Comparison of ENCODE assay signal across 21 cellular contexts in the genomic region with DNA sequence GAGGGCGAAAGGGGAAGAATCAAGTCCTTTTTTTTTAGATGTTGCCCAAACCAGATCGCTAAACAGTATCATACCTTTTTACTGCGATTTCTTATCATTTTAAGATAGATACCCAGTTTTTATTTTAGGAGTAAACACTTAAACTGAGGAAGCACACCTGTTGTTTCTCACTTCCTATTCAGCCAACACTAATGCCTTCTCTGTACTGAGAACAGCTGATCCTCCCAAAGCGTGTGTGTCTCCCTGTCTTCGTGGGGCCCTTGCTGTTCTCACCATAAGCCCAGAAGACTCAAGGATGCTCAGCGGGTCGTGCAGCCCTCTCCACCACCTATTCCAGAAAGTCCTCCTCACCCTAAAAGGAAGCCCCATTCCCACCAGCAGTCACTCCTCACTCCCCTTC. TPM values are rescaled to one million over a fixed set of nuclear protein-coding genes. Genes with fewer than 3 reads are reported as not detected.
DNase-seq lines count a peak whose midpoint lies in the region; ATAC-seq and TF ChIP-seq lines count a peak whose summit lies in the region.
"Had no signal": no experiment of that assay in that cellular context is flagged by ENCODE, and none has a peak within 500 bp of the region (broad histone marks: within the 10 kb centered on the region; RNA-seq: fewer than 3 reads in every experiment).

No MANE protein-coding gene starts in this region.

- intact Hi-C loops in CD8-positive, alpha-beta T cell (cut with DNase I, micrococcal nuclease), result no loop called here
- intact Hi-C loops in vagina (cut with DNase I) (no loop called here), ovary (cut with DNase I) (loop anchor here in 3 of 4 donors (10.0 kb wide), 3 partner anchors 68 to 188 kb away; a partner anchor contains a TSS)

- no peaks in the 10 kb centered on the region for H4K20me1 ChIP-seq in KMS-11 (ENCODE audit: insufficient read depth)

- no peak for ATAC-seq in CD8-positive, alpha-beta T cell
- peak; percentile 43 for ATAC-seq in GM21360 (IDR thresholded peaks at IDR 0.05; ENCODE audit: unreplicated experiment)
- ATAC-seq in activated CD4-positive, CD25-positive, alpha-beta regulatory T cell treated with anti-CD3 and anti-CD28 coated beads, Interleukin-2, amount 50 U/mL, for 24 hours, result no peak
- ATAC-seq: body of pancreas had no signal

- WGBS in ovary, 3 donors, result 73 to 82% (median 74%) methylated on average over 7 of the region's 7 CpGs

- H3K36me3 ChIP-seq in CD8-positive, alpha-beta T cell (ENCODE audit: insufficient read depth, low read length), result no peaks in the 10 kb centered on the region
- no peaks in the 10 kb centered on the region for H3K36me3 ChIP-seq in KMS-11 (ENCODE audit: insufficient read depth)
- H3K36me3 ChIP-seq in vagina, result no peaks in the 10 kb centered on the region
- H3K36me3 ChIP-seq in ovary, result no peaks in the 10 kb centered on the region
- H3K36me3 ChIP-seq: upper lobe of left lung had no signal

- peaks cover 8% of the 10 kb centered on the region for H3K4me1 ChIP-seq in CD8-positive, alpha-beta T cell (ENCODE audit: insufficient read depth, low read length)
- H3K4me1 ChIP-seq in KMS-11 (ENCODE audit: low read depth, poor library complexity, severe bottlenecking) (peaks cover 53% of the 10 kb centered on the region), vagina (peaks cover 9% of the 10 kb centered on the region), ovary (ENCODE audit: insufficient read depth) (peaks cover 3% of the 10 kb centered on the region)
- H3K4me1 ChIP-seq: Caco-2 had no signal

- H3K9ac ChIP-seq in KMS-11, result no peak overlapping the region

- H3K27me3 Mint-ChIP-seq in CD8-positive, alpha-beta T cell (ENCODE audit: low read depth), result peaks cover 4% of the 10 kb centered on the region
- H3K27me3 Mint-ChIP-seq in immature natural killer cell (ENCODE audit: low read depth in 3 of 3), result peaks cover 3 to 8% (median 8%) of the 10 kb centered on the region in 3 donors

- CTCF ChIA-PET in CD8-positive, alpha-beta T cell (lab: Charles Lee), result interaction anchor here (0.9 kb wide), 1 partner anchor 69 kb away, joined by 3 read pairs; no protein-coding TSS in a partner anchor

- H3K4me3 Mint-ChIP-seq in CD8-positive, alpha-beta T cell, result no peak overlapping the region
- H3K4me3 Mint-ChIP-seq in immature natural killer cell, result no peak overlapping the region
- H3K4me3 Mint-ChIP-seq: dendritic cell treated with granulocyte-macrophage colony-stimulating factor and Interleukin-4, amounts not matched to agents 40 ng/mL and 50 ng/mL, for 4 days had no signal

- no peak for TF ChIP-seq CTCF in CD8-positive, alpha-beta T cell (IDR thresholded peaks at IDR 0.05)
- TF ChIP-seq CTCF in KMS-11 (conservative IDR thresholded peaks at IDR 0.05; ENCODE audit: low read depth, low read length), result no peak
- no peak for TF ChIP-seq CTCF in vagina (IDR thresholded peaks at IDR 0.05)
- TF ChIP-seq CTCF in ovary (IDR thresholded peaks at IDR 0.05), result no peak

- no peaks in the 10 kb centered on the region for H3K9me3 Mint-ChIP-seq in CD8-positive, alpha-beta T cell
- no peaks in the 10 kb centered on the region for H3K9me3 Mint-ChIP-seq in immature natural killer cell
- H3K9me3 Mint-ChIP-seq: dendritic cell treated with granulocyte-macrophage colony-stimulating factor and Interleukin-4, amounts not matched to agents 40 ng/mL and 50 ng/mL, for 4 days had no signal

- DNase-seq in CD8-positive, alpha-beta T cell, result no peak
- DNase-seq in immature natural killer cell (no peak), vagina (ENCODE audit: extremely low spot score in 2 of 2) (no peak), ovary (no peak), NCI-H2107 (lab: John Stamatoyannopoulos, UW) (no peak)
- DNase-seq: activated CD4-positive, CD25-positive, alpha-beta regulatory T cell treated with anti-CD3 and anti-CD28 coated beads, Interleukin-2, amount 50 U/mL, for 72 hours; activated CD8-positive, alpha-beta memory T cell treated with anti-CD3 and anti-CD28 coated beads, Interleukin-2, amount 50 U/mL, for 4 hours; activated naive CD4-positive, alpha-beta T cell treated with Interleukin-2 at 50 U/mL for 16 hours; body of pancreas; Caco-2; mesendoderm; NCI-H1105; NCI-H2171; occipital lobe; stimulated activated naive CD4-positive, alpha-beta T cell; T-helper 1 cell; upper lobe of left lung had no signal

- no peak overlapping the region for H3K27ac ChIP-seq in CD8-positive, alpha-beta T cell (ENCODE audit: low read depth, low read length)
- H3K27ac ChIP-seq in KMS-11 (no peak overlapping the region; the same call in 1 of the 2 replicates), vagina (no peak overlapping the region), ovary (no peak overlapping the region)
- H3K27ac ChIP-seq: body of pancreas had no signal

- TF ChIP-seq POLR2A in vagina (IDR thresholded peaks at IDR 0.05), result no peak
- TF ChIP-seq POLR2A in ovary (IDR thresholded peaks at IDR 0.05), result no peak

- no peaks in the 10 kb centered on the region for H3K9me3 ChIP-seq in CD8-positive, alpha-beta T cell (ENCODE audit: low read length)
- no peaks in the 10 kb centered on the region for H3K9me3 ChIP-seq in vagina
- no peaks in the 10 kb centered on the region for H3K9me3 ChIP-seq in ovary
- H3K9me3 ChIP-seq: body of pancreas, Caco-2, upper lobe of left lung had no signal

- H3K27me3 ChIP-seq in CD8-positive, alpha-beta T cell (ENCODE audit: insufficient read depth, low read length), result no peaks in the 10 kb centered on the region
- H3K27me3 ChIP-seq in KMS-11 (ENCODE audit: insufficient read depth, low read depth) (no peaks in the 10 kb centered on the region), vagina (no peaks in the 10 kb centered on the region), ovary (no peaks in the 10 kb centered on the region)
- H3K27me3 ChIP-seq: body of pancreas had no signal

- no peak for TF ChIP-seq EP300 in ovary (IDR thresholded peaks at IDR 0.05)

- H3K36me3 Mint-ChIP-seq in CD8-positive, alpha-beta T cell, result peaks cover 8% of the 10 kb centered on the region
- H3K36me3 Mint-ChIP-seq in immature natural killer cell, result peaks cover 4 to 15% (median 9%) of the 10 kb centered on the region in 3 donors

- H3K4me1 Mint-ChIP-seq in CD8-positive, alpha-beta T cell (ENCODE audit: low read depth), result peaks cover 50% of the 10 kb centered on the region
- H3K4me1 Mint-ChIP-seq in immature natural killer cell, result peaks cover 55 to 74% of the 10 kb centered on the region in 2 donors

- no peak overlapping the region for H2AFZ ChIP-seq in KMS-11 (ENCODE audit: low read depth)

- H3K79me2 ChIP-seq in KMS-11 (ENCODE audit: insufficient read depth, low read depth), result peaks cover 8% of the 10 kb centered on the region; the same call in 1 of the 2 replicates

- POLR2A ChIA-PET in CD8-positive, alpha-beta T cell (lab: Charles Lee), result no interaction called here

- H3K4me2 ChIP-seq in KMS-11, result peak overlapping the region; percentile 33; the same call in 1 of the 2 replicates

- no peak overlapping the region for H3K4me3 ChIP-seq in CD8-positive, alpha-beta T cell (ENCODE audit: low read depth, low read length)
- no peak overlapping the region for H3K4me3 ChIP-seq in KMS-11 (IDR thresholded peaks at IDR 0.05; ENCODE audit: insufficient read depth, low read depth, low read length)
- no peak overlapping the region for H3K4me3 ChIP-seq in vagina
- no peak overlapping the region for H3K4me3 ChIP-seq in ovary
- H3K4me3 ChIP-seq: body of pancreas, upper lobe of left lung had no signal

- H3K27ac Mint-ChIP-seq in CD8-positive, alpha-beta T cell, result peak overlapping the region; percentile 18
- peak overlapping the region in 4 of 6 donors; percentile 1 to 73 (median 61) for H3K27ac Mint-ChIP-seq in immature natural killer cell
- H3K27ac Mint-ChIP-seq: dendritic cell treated with granulocyte-macrophage colony-stimulating factor and Interleukin-4, amounts not matched to agents 40 ng/mL and 50 ng/mL, for 4 days had no signal

RNA-seq across cellular contexts. Expression of a gene that starts 14.8 kb away (rescaled TPM):
- total RNA-seq in CD8-positive, alpha-beta T cell, result 100 to 1,000 TPM; 557 to 560 TPM
- polyA plus RNA-seq in immature natural killer cell (100 to 1,000 TPM; 214 to 250 (median 236) TPM), ovary (10 to 100 TPM; 52.8 to 95.3 TPM)
- total RNA-seq in vagina (88.1 TPM), ovary (100 to 1,000 TPM in 4 of 7 donors, 10 to 100 TPM in 3; 63.1 to 136 (median 111) TPM)

Comparison
In these comparisons a context has a peak if more than half of its experiments do, and no peak if none do; other contexts are left out.
1. intact Hi-C loops: an anchor here in ovary (10.0 kb wide); none called in CD8-positive, alpha-beta T cell and vagina.